In the genomic region with DNA sequence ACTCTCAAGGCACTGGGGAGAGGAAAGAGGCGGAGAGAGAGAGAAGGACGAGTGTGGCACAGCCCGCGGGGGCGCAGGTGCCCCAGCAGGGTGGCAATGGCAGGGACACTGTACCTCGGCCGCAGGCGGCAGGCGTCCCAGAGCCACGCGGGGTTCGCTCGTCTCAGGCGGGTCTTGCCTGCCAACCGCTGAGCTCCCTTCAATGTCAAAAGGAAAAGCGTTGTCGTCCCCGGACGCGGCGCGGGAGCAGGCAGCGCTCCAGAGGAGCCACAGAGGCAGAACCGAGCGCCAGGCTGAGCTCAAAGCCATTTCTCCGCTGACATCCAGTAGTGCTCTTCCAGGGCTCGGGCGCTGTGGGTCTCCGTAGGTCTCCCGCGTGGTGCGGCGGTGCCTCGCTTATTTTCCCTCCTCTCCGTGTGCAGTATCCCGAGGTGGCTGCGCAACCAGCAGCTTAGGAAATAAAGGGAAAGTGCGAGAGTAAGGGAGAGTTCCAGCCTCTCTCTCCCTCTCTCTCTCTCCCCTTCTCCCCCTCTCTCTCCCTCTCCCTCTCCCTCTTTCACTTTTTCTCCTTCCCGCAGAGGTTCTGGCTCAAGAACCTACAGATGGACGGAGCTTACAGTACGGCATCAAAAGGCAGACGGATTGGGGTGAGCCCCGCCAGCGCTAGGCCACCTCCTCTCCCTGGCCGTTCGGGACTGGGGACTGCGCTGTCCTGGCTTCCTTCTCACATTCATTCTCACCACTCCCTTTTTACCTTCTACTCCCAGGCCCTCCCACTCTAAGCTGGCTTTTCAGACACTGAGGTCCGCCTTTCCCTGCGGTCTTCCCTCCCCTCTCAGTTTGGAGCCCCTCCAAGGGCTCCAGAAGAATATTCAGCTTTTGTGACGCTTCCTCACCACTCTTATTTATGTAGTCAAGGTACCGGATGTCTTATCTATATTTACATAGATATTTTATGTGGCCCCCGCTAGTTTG, we compare ENCODE assay signal across 1 cellular context.
TF ChIP-seq lines count a peak whose summit lies in the region.

Gene LAMA4, minus strand, starts transcription at position 726 of the 975 bp plus-strand sequence. Its CDS starts 417 bp downstream, at position 309.

TF ChIP-seq in HEK293, 187 proteins besides CTCF, POLR2A, EP300 and RAD21 (continued from another document and continues in another):
- TF ChIP-seq ZNF354C (tag by site-specific recombination; IDR thresholded peaks at IDR 0.05; ENCODE audit: borderline replicate concordance, low read depth) (no peak), ZNF148 (tag by site-specific recombination; IDR thresholded peaks at IDR 0.05; ENCODE audit: borderline replicate concordance) (no peak), ZFP3 (tag by site-specific recombination; IDR thresholded peaks at IDR 0.05; ENCODE audit: low read depth) (no peak), ZNF280C (tag by site-specific recombination; IDR thresholded peaks at IDR 0.05) (no peak), ZNF133 (tag by site-specific recombination; IDR thresholded peaks at IDR 0.05) (no peak), ZBTB11 (tag by site-specific recombination; conservative IDR thresholded peaks at IDR 0.05; ENCODE audit: low read depth) (peak; percentile 32; the same call in 1 of the 2 replicates), ZNF391 (tag by site-specific recombination; IDR thresholded peaks at IDR 0.05; ENCODE audit: borderline replicate concordance, low read depth) (no peak), BCL6B (tag by site-specific recombination; IDR thresholded peaks at IDR 0.05) (0 out of 2 replicates have a peak, but pooled peaks have one; percentile 29), ZNF37A (tag by site-specific recombination; IDR thresholded peaks at IDR 0.05) (no peak), OSR2 (tag by site-specific recombination; IDR thresholded peaks at IDR 0.05) (no peak), ZNF19 (tag by site-specific recombination; IDR thresholded peaks at IDR 0.05; ENCODE audit: low read depth) (no peak), ZNF580 (tag by site-specific recombination; IDR thresholded peaks at IDR 0.05) (no peak), ZNF843 (tag by site-specific recombination; IDR thresholded peaks at IDR 0.05) (peak; percentile 12; the same call in 1 of the 2 replicates), ZNF311 (tag by site-specific recombination; IDR thresholded peaks at IDR 0.05; ENCODE audit: borderline replicate concordance) (no peak), ZNF626 (tag by site-specific recombination; IDR thresholded peaks at IDR 0.05) (no peak), ZNF23 (tag by site-specific recombination; IDR thresholded peaks at IDR 0.05; ENCODE audit: borderline replicate concordance) (no peak), ZNF791 (tag by site-specific recombination; IDR thresholded peaks at IDR 0.05) (no peak), ZSCAN30 (tag by site-specific recombination; IDR thresholded peaks at IDR 0.05) (peak; percentile 50; the same call in 1 of the 2 replicates), ZBTB7A (tag by site-specific recombination; IDR thresholded peaks at IDR 0.05; ENCODE audit: low read depth) (peak; percentile 30; the same call in 1 of the 2 replicates), ZNF549 (tag by site-specific recombination; IDR thresholded peaks at IDR 0.05) (no peak), OVOL3 (tag by site-specific recombination; IDR thresholded peaks at IDR 0.05) (no peak), ZFP37 (tag by site-specific recombination; IDR thresholded peaks at IDR 0.05) (peak; percentile 78; the same call in 1 of the 2 replicates), ZSCAN23 (tag by site-specific recombination; IDR thresholded peaks at IDR 0.05) (peak; percentile 71; the same call in 1 of the 2 replicates), SETDB1 (IDR thresholded peaks at IDR 0.05; ENCODE audit: insufficient read length, low read length) (no peak), ZNF155 (tag by site-specific recombination; IDR thresholded peaks at IDR 0.05) (no peak), ZNF677 (tag by site-specific recombination; IDR thresholded peaks at IDR 0.05) (no peak), ZXDB (tag by site-specific recombination; IDR thresholded peaks at IDR 0.05) (peak; percentile 65; the same call in 1 of the 2 replicates), ZNF366 (tag by site-specific recombination; conservative IDR thresholded peaks at IDR 0.05) (peak; percentile 94), MYNN (tag by site-specific recombination; IDR thresholded peaks at IDR 0.05; ENCODE audit: borderline replicate concordance) (no peak), ZNF600 (tag by site-specific recombination; IDR thresholded peaks at IDR 0.05) (peak; percentile 98), ZNF239 (tag by site-specific recombination; IDR thresholded peaks at IDR 0.05) (no peak), IKZF3 (tag by site-specific recombination; IDR thresholded peaks at IDR 0.05) (peak; percentile 37; the same call in 1 of the 2 replicates), ZNF521 (tag by site-specific recombination; IDR thresholded peaks at IDR 0.05) (no peak), ZNF670 (tag by site-specific recombination; IDR thresholded peaks at IDR 0.05; ENCODE audit: low read depth) (no peak)
- TF ChIP-seq, protein P1, sequence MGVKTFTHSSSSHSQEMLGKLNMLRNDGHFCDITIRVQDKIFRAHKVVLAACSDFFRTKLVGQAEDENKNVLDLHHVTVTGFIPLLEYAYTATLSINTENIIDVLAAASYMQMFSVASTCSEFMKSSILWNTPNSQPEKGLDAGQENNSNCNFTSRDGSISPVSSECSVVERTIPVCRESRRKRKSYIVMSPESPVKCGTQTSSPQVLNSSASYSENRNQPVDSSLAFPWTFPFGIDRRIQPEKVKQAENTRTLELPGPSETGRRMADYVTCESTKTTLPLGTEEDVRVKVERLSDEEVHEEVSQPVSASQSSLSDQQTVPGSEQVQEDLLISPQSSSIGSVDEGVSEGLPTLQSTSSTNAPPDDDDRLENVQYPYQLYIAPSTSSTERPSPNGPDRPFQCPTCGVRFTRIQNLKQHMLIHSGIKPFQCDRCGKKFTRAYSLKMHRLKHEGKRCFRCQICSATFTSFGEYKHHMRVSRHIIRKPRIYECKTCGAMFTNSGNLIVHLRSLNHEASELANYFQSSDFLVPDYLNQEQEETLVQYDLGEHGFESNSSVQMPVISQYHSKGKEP (tag by site-specific recombination; IDR thresholded peaks at IDR 0.05), result no peak
- TF ChIP-seq, protein P2, sequence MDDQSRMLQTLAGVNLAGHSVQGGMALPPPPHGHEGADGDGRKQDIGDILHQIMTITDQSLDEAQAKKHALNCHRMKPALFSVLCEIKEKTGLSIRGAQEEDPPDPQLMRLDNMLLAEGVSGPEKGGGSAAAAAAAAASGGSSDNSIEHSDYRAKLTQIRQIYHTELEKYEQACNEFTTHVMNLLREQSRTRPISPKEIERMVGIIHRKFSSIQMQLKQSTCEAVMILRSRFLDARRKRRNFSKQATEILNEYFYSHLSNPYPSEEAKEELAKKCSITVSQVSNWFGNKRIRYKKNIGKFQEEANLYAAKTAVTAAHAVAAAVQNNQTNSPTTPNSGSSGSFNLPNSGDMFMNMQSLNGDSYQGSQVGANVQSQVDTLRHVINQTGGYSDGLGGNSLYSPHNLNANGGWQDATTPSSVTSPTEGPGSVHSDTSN (CRISPR knock-in tag; IDR thresholded peaks at IDR 0.05), result no peak
- TF ChIP-seq, protein P3, sequence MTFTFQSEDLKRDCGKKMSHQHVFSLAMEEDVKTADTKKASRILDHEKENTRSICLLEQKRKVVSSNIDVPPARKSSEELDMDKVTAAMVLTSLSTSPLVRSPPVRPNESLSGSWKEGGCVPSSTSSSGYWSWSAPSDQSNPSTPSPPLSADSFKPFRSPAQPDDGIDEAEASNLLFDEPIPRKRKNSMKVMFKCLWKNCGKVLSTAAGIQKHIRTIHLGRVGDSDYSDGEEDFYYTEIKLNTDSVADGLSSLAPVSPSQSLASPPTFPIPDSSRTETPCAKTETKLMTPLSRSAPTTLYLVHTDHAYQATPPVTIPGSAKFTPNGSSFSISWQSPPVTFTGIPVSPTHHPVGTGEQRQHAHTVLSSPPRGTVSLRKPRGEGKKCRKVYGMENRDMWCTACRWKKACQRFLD (tag by site-specific recombination; IDR thresholded peaks at IDR 0.05), result no peak
- TF ChIP-seq, protein P4, sequence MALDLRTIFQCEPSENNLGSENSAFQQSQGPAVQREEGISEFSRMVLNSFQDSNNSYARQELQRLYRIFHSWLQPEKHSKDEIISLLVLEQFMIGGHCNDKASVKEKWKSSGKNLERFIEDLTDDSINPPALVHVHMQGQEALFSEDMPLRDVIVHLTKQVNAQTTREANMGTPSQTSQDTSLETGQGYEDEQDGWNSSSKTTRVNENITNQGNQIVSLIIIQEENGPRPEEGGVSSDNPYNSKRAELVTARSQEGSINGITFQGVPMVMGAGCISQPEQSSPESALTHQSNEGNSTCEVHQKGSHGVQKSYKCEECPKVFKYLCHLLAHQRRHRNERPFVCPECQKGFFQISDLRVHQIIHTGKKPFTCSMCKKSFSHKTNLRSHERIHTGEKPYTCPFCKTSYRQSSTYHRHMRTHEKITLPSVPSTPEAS (tag by site-specific recombination; IDR thresholded peaks at IDR 0.05), result no peak; the same call in 1 of the 2 replicates
- TF ChIP-seq, protein P5, sequence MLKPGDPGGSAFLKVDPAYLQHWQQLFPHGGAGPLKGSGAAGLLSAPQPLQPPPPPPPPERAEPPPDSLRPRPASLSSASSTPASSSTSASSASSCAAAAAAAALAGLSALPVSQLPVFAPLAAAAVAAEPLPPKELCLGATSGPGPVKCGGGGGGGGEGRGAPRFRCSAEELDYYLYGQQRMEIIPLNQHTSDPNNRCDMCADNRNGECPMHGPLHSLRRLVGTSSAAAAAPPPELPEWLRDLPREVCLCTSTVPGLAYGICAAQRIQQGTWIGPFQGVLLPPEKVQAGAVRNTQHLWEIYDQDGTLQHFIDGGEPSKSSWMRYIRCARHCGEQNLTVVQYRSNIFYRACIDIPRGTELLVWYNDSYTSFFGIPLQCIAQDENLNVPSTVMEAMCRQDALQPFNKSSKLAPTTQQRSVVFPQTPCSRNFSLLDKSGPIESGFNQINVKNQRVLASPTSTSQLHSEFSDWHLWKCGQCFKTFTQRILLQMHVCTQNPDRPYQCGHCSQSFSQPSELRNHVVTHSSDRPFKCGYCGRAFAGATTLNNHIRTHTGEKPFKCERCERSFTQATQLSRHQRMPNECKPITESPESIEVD (tag by site-specific recombination; IDR thresholded peaks at IDR 0.05), result peak; percentile 33; the same call in 1 of the 2 replicates
